ENCODE assay signal across 1 cellular context in genomic region chr1:245512181-245512888, GRCh38.
TF ChIP-seq lines count a peak whose summit lies in the region.

No MANE protein-coding gene starts in this region.

TF ChIP-seq in SK-N-SH, 30 proteins besides CTCF, POLR2A, EP300 and RAD21 (continued from another document):
- TF ChIP-seq PBX3 (IDR thresholded peaks at IDR 0.05) (no peak; the same call in 1 of the 2 replicates), IRF3 (IDR thresholded peaks at IDR 0.05; ENCODE audit: low read depth, low read length) (no peak), CHD2 (IDR thresholded peaks at IDR 0.05; ENCODE audit: low read length, partially characterized antibody) (no peak), RCOR1 (IDR thresholded peaks at IDR 0.05; ENCODE audit: low read length) (peak; percentile 63), EZH2phosphoT487 (IDR thresholded peaks at IDR 0.05; ENCODE audit: borderline replicate concordance, low read depth) (no peak), NFIC (IDR thresholded peaks at IDR 0.05; ENCODE audit: borderline replicate concordance) (no peak), RFX5 (IDR thresholded peaks at IDR 0.05; ENCODE audit: low read length) (no peak), ZBTB33 (IDR thresholded peaks at IDR 0.05; ENCODE audit: borderline replicate concordance, low read depth) (no peak), TCF12 (IDR thresholded peaks at IDR 0.05) (peak; percentile 60), GABPA (IDR thresholded peaks at IDR 0.05; ENCODE audit: low read depth) (no peak), TAF1 (IDR thresholded peaks at IDR 0.05; ENCODE audit: borderline replicate concordance, low read depth, low read length) (no peak), JUND (IDR thresholded peaks at IDR 0.05) (no peak), NRF1 (IDR thresholded peaks at IDR 0.05; ENCODE audit: low read depth, low read length) (no peak), YY1 (IDR thresholded peaks at IDR 0.05; ENCODE audit: low read depth) (no peak), TEAD4 (IDR thresholded peaks at IDR 0.05; ENCODE audit: borderline replicate concordance, insufficient read depth) (no peak), ELF1 (IDR thresholded peaks at IDR 0.05) (no peak), MAX (IDR thresholded peaks at IDR 0.05; ENCODE audit: low read depth) (no peak; the same call in 1 of the 2 replicates), MXI1 (IDR thresholded peaks at IDR 0.05; ENCODE audit: low read depth, low read length) (peak; percentile 86)
